In the genomic region with DNA sequence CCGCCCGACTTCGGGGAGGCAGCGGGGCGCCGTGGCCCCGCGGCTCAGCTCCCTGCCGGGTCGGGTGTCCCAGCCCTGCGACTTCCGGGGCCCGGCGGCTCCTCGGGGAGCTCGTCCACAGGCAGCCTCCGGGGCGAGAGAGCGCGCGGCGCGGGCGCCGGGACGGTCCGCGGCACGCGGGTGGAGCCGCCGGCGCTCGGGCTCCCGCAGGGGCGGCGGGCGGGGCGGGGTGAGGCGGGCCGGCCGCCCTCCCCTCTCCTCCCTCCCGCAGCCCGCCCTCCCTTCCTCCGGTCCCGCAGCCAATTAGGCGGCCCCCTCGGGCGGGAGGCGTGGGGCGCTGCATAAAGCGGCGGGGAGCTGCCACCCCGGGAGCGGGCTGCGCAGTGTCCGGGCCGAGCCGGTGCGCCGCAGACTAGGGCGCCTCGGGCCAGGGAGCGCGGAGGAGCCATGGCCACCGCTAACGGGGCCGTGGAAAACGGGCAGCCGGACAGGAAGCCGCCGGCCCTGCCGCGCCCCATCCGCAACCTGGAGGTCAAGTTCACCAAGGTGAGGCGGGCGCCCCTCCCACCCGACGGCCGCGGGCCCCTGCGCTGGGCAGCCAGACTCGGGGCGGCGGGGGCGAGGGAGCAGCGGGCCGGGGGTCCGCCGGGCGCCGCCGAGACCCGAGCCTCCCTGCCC, we compare ENCODE assay signal across 9 cellular contexts.
DNase-seq lines count a peak whose midpoint lies in the region; ATAC-seq and TF ChIP-seq lines count a peak whose summit lies in the region.
"Had no signal": no experiment of that assay in that cellular context is flagged by ENCODE, and none has a peak within 500 bp of the region (broad histone marks: within the 10 kb centered on the region; RNA-seq: fewer than 3 reads in every experiment).

ALDH1A3 (plus strand) TSS at position 371 of the 678 bp plus-strand sequence; CDS start at position 448, 77 bp downstream.

- no peaks in the 10 kb centered on the region for H3K9me3 Mint-ChIP-seq in stimulated activated memory B cell treated with anti-CD40 and anti-IgM and Interleukin-4, amounts not matched to agents 10 μg/mL and 1 μg/mL and 100 μg/mL, for 72 hours

- peak within 1 kb of the TSS; percentile 62 for H3K4me3 Mint-ChIP-seq in stimulated activated memory B cell treated with anti-CD40 and anti-IgM and Interleukin-4, amounts not matched to agents 10 μg/mL and 1 μg/mL and 100 μg/mL, for 72 hours

- H3K27me3 Mint-ChIP-seq in stimulated activated memory B cell treated with anti-CD40 and anti-IgM and Interleukin-4, amounts not matched to agents 10 μg/mL and 1 μg/mL and 100 μg/mL, for 72 hours, result peaks cover 74% of the 10 kb centered on the region

- peaks cover 8% of the 10 kb centered on the region for H3K4me1 Mint-ChIP-seq in stimulated activated memory B cell treated with anti-CD40 and anti-IgM and Interleukin-4, amounts not matched to agents 10 μg/mL and 1 μg/mL and 100 μg/mL, for 72 hours

- H3K4me3 ChIP-seq in astrocyte of the cerebellum (ENCODE audit: low read depth, low read length), result peak within 1 kb of the TSS; percentile 53

- ATAC-seq in stimulated activated memory B cell treated with anti-CD40 and anti-IgM and Interleukin-4, amounts not matched to agents 10 μg/mL and 1 μg/mL and 100 μg/mL, for 72 hours, result peak; percentile 20

- H3K36me3 Mint-ChIP-seq in stimulated activated memory B cell treated with anti-CD40 and anti-IgM and Interleukin-4, amounts not matched to agents 10 μg/mL and 1 μg/mL and 100 μg/mL, for 72 hours, result no peaks in the 10 kb centered on the region

- no peak for TF ChIP-seq CTCF in astrocyte of the cerebellum (IDR thresholded peaks at IDR 0.05; ENCODE audit: low read depth, low read length, missing control alignments)

- no peak within 1 kb of the TSS for H3K27ac Mint-ChIP-seq in stimulated activated memory B cell treated with anti-CD40 and anti-IgM and Interleukin-4, amounts not matched to agents 10 μg/mL and 1 μg/mL and 100 μg/mL, for 72 hours

- in situ Hi-C loops in astrocyte of the cerebellum (cut with HindIII; ENCODE audit: low sequenced_read_pairs), result no loop called here

- peak; percentile 15 for DNase-seq in SIG-M5 treated with dmso at 0.1 percent for 504 hours (lab: John Stamatoyannopoulos, UW; ENCODE audit: unreplicated experiment)
- DNase-seq in SIG-M5 (lab: John Stamatoyannopoulos, UW), result no peak
- DNase-seq in Kasumi-1 (lab: John Stamatoyannopoulos, UW), result peak; percentile 24 to 32
- DNase-seq in astrocyte of the cerebellum (ENCODE audit: low read depth), result no peak
- peak; percentile 38 for DNase-seq in iPS-NIHi7 (ENCODE audit: extremely low spot score)
- DNase-seq in COLO668 (lab: John Stamatoyannopoulos, UW; ENCODE audit: unreplicated experiment), result no peak
- DNase-seq in UCSD-AML1 (lab: John Stamatoyannopoulos, UW; ENCODE audit: unreplicated experiment), result no peak
- DNase-seq: DND-41 had no signal

Comparison
In these comparisons a context has a peak if more than half of its experiments do, and no peak if none do; other contexts are left out.
1. DNase-seq: peak in SIG-M5 treated with dmso at 0.1 percent for 504 hours (single experiment), Kasumi-1 (2 of 2) and iPS-NIHi7 (single experiment); none in SIG-M5 (single experiment), astrocyte of the cerebellum (single experiment), COLO668 (single experiment) and UCSD-AML1 (single experiment).